18 cellular contexts compared by ENCODE assay signal in genomic region chr10:18710201-18710653, GRCh38.
"Had no signal": no experiment of that assay in that cellular context is flagged by ENCODE, and none has a peak within 500 bp of the region (broad histone marks: within the 10 kb centered on the region; RNA-seq: fewer than 3 reads in every experiment).

No MANE protein-coding gene starts in this region.

- H3K4me1 Mint-ChIP-seq: naive thymus-derived CD4-positive, alpha-beta T cell; nephron progenitor cell had no signal

- H2AFZ ChIP-seq: hepatocyte had no signal

- H3K36me3 Mint-ChIP-seq: naive thymus-derived CD4-positive, alpha-beta T cell had no signal

- H3K9me3 ChIP-seq: colonic mucosa, neutrophil, sigmoid colon, tibial nerve had no signal

- H3K4me2 ChIP-seq: hepatocyte had no signal

- H3K27ac Mint-ChIP-seq: naive thymus-derived CD4-positive, alpha-beta T cell; nephron progenitor cell had no signal

- H3K27me3 ChIP-seq: colonic mucosa, foreskin keratinocyte, hepatocyte, neutrophil, sigmoid colon, tibial nerve had no signal

- H3K27ac ChIP-seq: colonic mucosa, foreskin keratinocyte, hepatocyte, neutrophil, sigmoid colon, skin epidermis, tibial nerve had no signal

- H3K4me1 ChIP-seq: colonic mucosa, foreskin keratinocyte, sigmoid colon, tibial nerve had no signal

- DNase-seq: cerebellar nuclear complex; colonic mucosa; dermis blood vessel endothelial cell; erythroblast; foreskin keratinocyte; head of caudate nucleus; kidney glomerular epithelial cell; mammary epithelial cell; naive thymus-derived CD4-positive, alpha-beta T cell; nephron progenitor cell; sigmoid colon; stimulated activated CD4-positive, alpha-beta T cell treated with anti-CD3 and anti-CD28 coated beads, Interleukin-2, amount 100 ng/mL, for 24 hours; stimulated activated CD4-positive, alpha-beta T cell treated with anti-CD3 and anti-CD28 coated beads, Interleukin-4, amount 100 ng/mL, for 4 hours; stimulated activated naive CD4-positive, alpha-beta T cell treated with Interleukin-2 at 50 U/mL for 16 hours had no signal

- ATAC-seq: foreskin keratinocyte; naive thymus-derived CD4-positive, alpha-beta T cell had no signal

- H3K4me3 Mint-ChIP-seq: naive thymus-derived CD4-positive, alpha-beta T cell; nephron progenitor cell had no signal

- H3K4me3 ChIP-seq: colonic mucosa, hepatocyte, sigmoid colon, skin epidermis, tibial nerve had no signal

- H3K79me2 ChIP-seq: hepatocyte had no signal

- H3K9me3 Mint-ChIP-seq: nephron progenitor cell had no signal

- H3K36me3 ChIP-seq: colonic mucosa, neutrophil, sigmoid colon, tibial nerve had no signal
